24 cellular contexts compared by ENCODE assay signal in genomic region chr12:116552750-116553383, GRCh38. TPM values are rescaled to one million over a fixed set of nuclear protein-coding genes. Genes with fewer than 3 reads are reported as not detected.
DNase-seq lines count a peak whose midpoint lies in the region; ATAC-seq, FAIRE-seq and TF ChIP-seq lines count a peak whose summit lies in the region.
"Had no signal": no experiment of that assay in that cellular context is flagged by ENCODE, and none has a peak within 500 bp of the region (broad histone marks: within the 10 kb centered on the region; RNA-seq: fewer than 3 reads in every experiment).

No MANE protein-coding gene starts in this region.

- H3K9me3 ChIP-seq in A673 (ENCODE audit: low read depth, low read length, poor library complexity, severe bottlenecking): no peaks in the 10 kb centered on the region
- H3K9me3 ChIP-seq in Karpas-422 (ENCODE audit: low read length): no peaks in the 10 kb centered on the region
- H3K9me3 ChIP-seq in K562 (replicated peaks; ENCODE audit: control insufficient read depth, insufficient read depth, low read depth, low read length): no peaks in the 10 kb centered on the region
- no peaks in the 10 kb centered on the region for H3K9me3 ChIP-seq in neutrophil
- no peaks in the 10 kb centered on the region for H3K9me3 ChIP-seq in right lobe of liver
- H3K9me3 ChIP-seq in pancreas: no peaks in the 10 kb centered on the region

- peak overlapping the region; percentile 91 for H2AFZ ChIP-seq in Karpas-422 (ENCODE audit: low read length)
- H2AFZ ChIP-seq in K562 (ENCODE audit: low read depth, low read length): peak overlapping the region; percentile 34
- H2AFZ ChIP-seq: PC-9 had no signal

- WGBS in K562 (ENCODE audit: insufficient coverage, low coverage, missing lambda C conversion rate): 92% methylated on average over 18 of the region's 19 CpGs
- WGBS in right lobe of liver (ENCODE audit: insufficient coverage, low coverage, low lambda C conversion rate, missing lambda C conversion rate): 85% methylated on average over 16 of the region's 19 CpGs
- 88 to 89% methylated on average over 19 of the region's 19 CpGs for WGBS in pancreas, 2 donors

- H3K9me2 ChIP-seq in Karpas-422 (replicated peaks; ENCODE audit: insufficient read depth, low read length): peaks cover 4% of the 10 kb centered on the region; the same call in 1 of the 2 replicates

- TF ChIP-seq EP300 in K562 (IDR thresholded peaks at IDR 0.05; ENCODE audit: low read length): no peak

- intact Hi-C loops in A673 (cut with micrococcal nuclease; ENCODE audit: unreplicated experiment) (loop anchor here (2.0 kb wide), 1 partner anchor 24 kb away; no protein-coding TSS in a partner anchor), K562 (cut with micrococcal nuclease) (no loop called here), right lobe of liver (cut with DNase I) (no loop called here), pancreas (cut with DNase I) (no loop called here)

- peaks cover 23% of the 10 kb centered on the region for H3K4me1 ChIP-seq in A673 (ENCODE audit: insufficient read depth, low read length, poor library complexity, severe bottlenecking)
- H3K4me1 ChIP-seq in Karpas-422 (ENCODE audit: low read length): peaks cover 33% of the 10 kb centered on the region
- H3K4me1 ChIP-seq in K562 (replicated peaks in 1 of 2; ENCODE audit: control insufficient read depth in 2 of 2, insufficient read depth in 2 of 2, low read length in 2 of 2): peaks cover 19 to 36% of the 10 kb centered on the region in 2 experiments
- peaks cover 47 to 63% of the 10 kb centered on the region in 2 experiments for H3K4me1 ChIP-seq in neutrophil (ENCODE audit: control insufficient read depth in 1 of 2, insufficient read depth in 1 of 2, low read depth in 1 of 2, low read length in 1 of 2)
- H3K4me1 ChIP-seq in right lobe of liver: no peaks in the 10 kb centered on the region
- no peaks in the 10 kb centered on the region for H3K4me1 ChIP-seq in pancreas

- FAIRE-seq in K562 (lab: Jason Lieb, UNC) (no peak), pancreas (lab: Jason Lieb, UNC) (no peak)
- FAIRE-seq: A204.1, D721Med, GM12892, H1 had no signal

- POLR2A ChIA-PET in A673 (lab: Charles Lee; ENCODE audit: low non-redundant PET): interaction anchor here (0.5 to 1.4 kb wide), 5 partner anchors 13 to 185 kb away, joined by 4 to 17 read pairs (median 6); partner anchors contain the start of gene RNFT2
- POLR2A ChIA-PET in K562 (lab: Yijun Ruan, JAX): interaction anchor here (0.7 to 1.1 kb wide), 2 partner anchors 12 to 34 kb away, joined by 3 to 4 read pairs; no protein-coding TSS in a partner anchor

- H3K4me2 ChIP-seq in Karpas-422 (ENCODE audit: low read depth, low read length, poor library complexity, severe bottlenecking) (peak overlapping the region; percentile 64), K562 (ENCODE audit: insufficient read depth, low read length) (no peak overlapping the region)
- H3K4me2 ChIP-seq: PC-9 had no signal

- H3K9ac ChIP-seq in Karpas-422 (ENCODE audit: low read length) (peak overlapping the region; percentile 61), K562 (ENCODE audit: insufficient read depth in 1 of 2, low read depth in 2 of 2, low read length in 2 of 2) (peak overlapping the region in 1 of 2 experiments; percentile 32; a peak in 1 of 4 replicates)

- CTCF ChIA-PET in A673 (lab: Charles Lee) (interaction anchor here (0.6 kb wide), 1 partner anchor 126 kb away, joined by 4 read pairs; no protein-coding TSS in a partner anchor), K562 (lab: Yijun Ruan, JAX; ENCODE audit: low intra/inter-chr PET ratio) (no interaction called here)

- in situ Hi-C loops in K562 (cut with MboI): no loop called here

- H3K9me1 ChIP-seq in K562 (ENCODE audit: control insufficient read depth, insufficient read depth, low read length): no peaks in the 10 kb centered on the region

- H4K20me1 ChIP-seq in Karpas-422 (ENCODE audit: insufficient read depth, low read depth, low read length) (no peaks in the 10 kb centered on the region), K562 (replicated peaks; ENCODE audit: control insufficient read depth, insufficient read depth, low read length) (no peaks in the 10 kb centered on the region)

- H3K27ac ChIP-seq in A673 (ENCODE audit: low read depth, low read length, poor library complexity, severe bottlenecking): peak overlapping the region; percentile 88
- H3K27ac ChIP-seq in Karpas-422 (ENCODE audit: low read length): no peak overlapping the region
- H3K27ac ChIP-seq in K562 (ENCODE audit: extremely low read depth, low read depth, low read length): peak overlapping the region; percentile 69; the same call in 2 of the 3 replicates
- peak overlapping the region; percentile 88 for H3K27ac ChIP-seq in neutrophil
- H3K27ac ChIP-seq in right lobe of liver: no peak overlapping the region
- H3K27ac ChIP-seq in pancreas: no peak overlapping the region
- H3K27ac ChIP-seq: HL-60, PC-9 had no signal

- H3K27ac Mint-ChIP-seq in mesothelial cell of epicardium: no peak overlapping the region
- H3K27ac Mint-ChIP-seq: HFFc6 had no signal

- H3K36me3 ChIP-seq in A673 (ENCODE audit: insufficient read depth, low read length, poor library complexity, severe bottlenecking): no peaks in the 10 kb centered on the region
- H3K36me3 ChIP-seq in Karpas-422 (ENCODE audit: insufficient read depth, low read length): no peaks in the 10 kb centered on the region
- H3K36me3 ChIP-seq in K562 (ENCODE audit: control insufficient read depth, insufficient read depth, low read length): no peaks in the 10 kb centered on the region
- H3K36me3 ChIP-seq in neutrophil: no peaks in the 10 kb centered on the region
- H3K36me3 ChIP-seq in right lobe of liver: no peaks in the 10 kb centered on the region
- H3K36me3 ChIP-seq in pancreas: no peaks in the 10 kb centered on the region

- no peak; the same call in 2 of the 3 replicates for ATAC-seq in K562
- no peak for ATAC-seq in right lobe of liver
- ATAC-seq in pancreas: no peak

- H3K36me3 Mint-ChIP-seq in mesothelial cell of epicardium: no peaks in the 10 kb centered on the region
- H3K36me3 Mint-ChIP-seq: CD4-positive, alpha-beta memory T cell had no signal

- H3K27me3 Mint-ChIP-seq in mesothelial cell of epicardium (ENCODE audit: low read depth): no peaks in the 10 kb centered on the region

- H3K79me2 ChIP-seq in Karpas-422 (ENCODE audit: low read length) (no peaks in the 10 kb centered on the region), K562 (ENCODE audit: control insufficient read depth, insufficient read depth, low read length) (no peaks in the 10 kb centered on the region; the same call in 2 of the 3 replicates)

- no peak for TF ChIP-seq CTCF in A673 (conservative IDR thresholded peaks at IDR 0.05; ENCODE audit: low read depth, low read length)
- no peak for TF ChIP-seq CTCF in K562 (IDR thresholded peaks at IDR 0.05 in 2 of 3, conservative IDR thresholded peaks at IDR 0.05 in 1 of 3; ENCODE audit: insufficient read depth in 2 of 3, low read depth in 1 of 3, low read length in 3 of 3)
- TF ChIP-seq CTCF in neutrophil (IDR thresholded peaks at IDR 0.05): no peak
- TF ChIP-seq CTCF in right lobe of liver (IDR thresholded peaks at IDR 0.05): no peak
- TF ChIP-seq CTCF in mesothelial cell of epicardium (IDR thresholded peaks at IDR 0.05; ENCODE audit: unreplicated experiment): no peak
- no peak for TF ChIP-seq CTCF in pancreas (IDR thresholded peaks at IDR 0.05)

- TF ChIP-seq POLR2A in K562 (conservative IDR thresholded peaks at IDR 0.05): no peak
- no peak for TF ChIP-seq POLR2A in right lobe of liver (IDR thresholded peaks at IDR 0.05)

- H3K27me3 ChIP-seq in A673 (replicated peaks; ENCODE audit: insufficient read depth, low read depth, low read length, poor library complexity) (no peaks in the 10 kb centered on the region), Karpas-422 (ENCODE audit: low read length) (no peaks in the 10 kb centered on the region), K562 (ENCODE audit: control insufficient read depth in 2 of 2, insufficient read depth in 2 of 2, low read length in 2 of 2) (no peaks in the 10 kb centered on the region), neutrophil (no peaks in the 10 kb centered on the region), right lobe of liver (no peaks in the 10 kb centered on the region), pancreas (no peaks in the 10 kb centered on the region)

- peak; percentile 90 for DNase-seq in A673 (ENCODE audit: low spot score)
- peak; percentile 73 for DNase-seq in Karpas-422
- DNase-seq in K562 (ENCODE audit: extremely low read depth in 1 of 4, low spot score in 3 of 4): no peak
- no peak for DNase-seq in right lobe of liver
- DNase-seq in mesothelial cell of epicardium (ENCODE audit: low spot score in 2 of 2, unreplicated experiment in 2 of 2): no peak
- DNase-seq in pancreas: no peak
- no peak for DNase-seq in DMS 273 treated with DMSO at 0.1 percent for 48 hours (lab: John Stamatoyannopoulos, UW)
- DNase-seq: CD4-positive, alpha-beta memory T cell; DND-41; GDM1; KBM-7; NCI-H1092; NCI-H2107; NCI-H226; NCI-H526; NK-92 treated with Interleukin-12 subunit alpha and Interleukin-12 subunit beta, amount 100 ng/mL, for 24 hours; PC-9 had no signal

- peak overlapping the region; percentile 34 for H3K4me3 ChIP-seq in A673 (ENCODE audit: low read depth, low read length, poor library complexity, severe bottlenecking)
- peak overlapping the region; percentile 37; the same call in 1 of the 2 replicates for H3K4me3 ChIP-seq in Karpas-422 (ENCODE audit: low read length)
- H3K4me3 ChIP-seq in K562: no peak overlapping the region
- no peak overlapping the region for H3K4me3 ChIP-seq in neutrophil (ENCODE audit: low read depth in 1 of 2, low read length in 1 of 2)
- no peak overlapping the region for H3K4me3 ChIP-seq in right lobe of liver
- H3K4me3 ChIP-seq in pancreas: no peak overlapping the region
- H3K4me3 ChIP-seq: PC-9 had no signal

- H3K9me3 Mint-ChIP-seq in mesothelial cell of epicardium: no peaks in the 10 kb centered on the region
- H3K9me3 Mint-ChIP-seq: CD4-positive, alpha-beta memory T cell; HFFc6 had no signal

- BruUV-seq in A673 (replicated peaks; lab: Mats Ljungman, UMichigan): TSS peak; percentile 94
- no TSS peak for BruUV-seq in K562 (replicated peaks; lab: Mats Ljungman, UMichigan)

- H3K4me1 Mint-ChIP-seq in mesothelial cell of epicardium: peaks cover 8% of the 10 kb centered on the region

- H3K4me3 Mint-ChIP-seq in mesothelial cell of epicardium: no peak overlapping the region
- H3K4me3 Mint-ChIP-seq: CD4-positive, alpha-beta memory T cell; HFFc6 had no signal

- TF ChIP-seq RAD21 in K562 (CRISPR knock-in tag; conservative IDR thresholded peaks at IDR 0.05 in 1 of 2, IDR thresholded peaks at IDR 0.05 in 1 of 2): no peak

RNA-seq across cellular contexts. Expression of gene MAP1LC3B2, which starts 6.3 kb away (rescaled TPM):
- total RNA-seq in A673 (2021) (1.7 and 3.9 TPM in 2 replicates), K562 (2014; rRNA removed) (not detected in 2 replicates), K562 (2014; rRNA removed; fragmentation: Illumina TruSeq; extraction: Trizol) (0.76 and 0.96 TPM in 2 replicates), K562 (2015; rRNA removed; fragmentation: Illumina TruSeq; extraction: Trizol) (0.53 TPM in 1 of 2 replicates, not detected in the other), K562 (2021) (1.7 and 2.0 TPM in 2 replicates), right lobe of liver (1 to 10 TPM in 1 of 6 experiments, under 1 TPM in 2, not detected in 3; 0.59 to 1.0 (median 0.70) TPM), mesothelial cell of epicardium (4.5 to 7.1 TPM (median 5.4 TPM) in 3 replicates), pancreas (under 1 TPM in 4 of 6 donors, not detected in 2; 0.49 to 0.92 (median 0.65) TPM)
- 0.32 and 0.71 TPM in 2 replicates for total RNA-seq in Karpas-422 (2014; rRNA removed; shearing (Covaris generic); ENCODE audit: low replicate concordance)
- 2.1 and 3.8 TPM in 2 replicates for total RNA-seq in K562 (2011; cell fraction: chromatin; rRNA removed; ENCODE audit: low replicate concordance)
- 1.3 and 1.7 TPM in 2 replicates for total RNA-seq in K562 (2011; cell fraction: nucleolus; rRNA removed)
- 2.2 and 4.4 TPM in 2 replicates for total RNA-seq in K562 (2011; cell fraction: nucleoplasm; rRNA removed)
- polyA plus RNA-seq in K562 (2011; rRNA removed) (2.8 and 4.0 TPM in 2 replicates), K562 (2014; fragmentation: Illumina TruSeq; extraction: Trizol) (0.80 and 1.5 TPM in 2 replicates), K562 (2014; fragmentation: Nextera tagmentation; extraction: Ambion mirVana) (under 1 TPM; 0.55 to 0.63 TPM), K562 (2014; rRNA removed) (0.53 and 1.4 TPM in 2 replicates), pancreas (1 to 10 TPM in 1 of 2 donors, under 1 TPM in 1; 0.68 to 1.8 TPM)
- polyA plus RNA-seq in K562 (2011; cell fraction: cytosol; rRNA removed): 0.18 and 0.71 TPM in 2 replicates
- 2.7 and 4.3 TPM in 2 replicates for polyA plus RNA-seq in K562 (2011; cell fraction: nucleus; rRNA removed)
- 2.8 and 6.9 TPM in 2 replicates for polyA plus RNA-seq in K562 (2012)
- 1.8 and 2.2 TPM in 2 replicates for polyA minus RNA-seq in K562 (2011; rRNA and poly(A)+ RNA removed)
- not detected in 2 replicates for polyA minus RNA-seq in K562 (2011; cell fraction: cytosol; rRNA and poly(A)+ RNA removed)
- not detected in 2 replicates for polyA minus RNA-seq in K562 (2011; cell fraction: nucleus; rRNA and poly(A)+ RNA removed)

Comparison
In these comparisons a context has a peak if more than half of its experiments do, and no peak if none do; other contexts are left out.
1. DNase-seq: peak in A673 (single experiment) and Karpas-422 (single experiment); none in K562 (0 of 4), right lobe of liver (0 of 3), mesothelial cell of epicardium (0 of 2), pancreas (0 of 6) and DMS 273 treated with DMSO at 0.1 percent for 48 hours (single experiment).
2. H3K27ac ChIP-seq: peak in A673 (single experiment), K562 (single experiment) and neutrophil (single experiment); none in Karpas-422 (single experiment), right lobe of liver (0 of 3) and pancreas (0 of 4).
3. H3K4me3 ChIP-seq: peak in A673 (single experiment) and Karpas-422 (single experiment); none in K562 (single experiment), neutrophil (0 of 2), right lobe of liver (0 of 3) and pancreas (0 of 4).